1 cellular context compared by ENCODE assay signal in the genomic region with DNA sequence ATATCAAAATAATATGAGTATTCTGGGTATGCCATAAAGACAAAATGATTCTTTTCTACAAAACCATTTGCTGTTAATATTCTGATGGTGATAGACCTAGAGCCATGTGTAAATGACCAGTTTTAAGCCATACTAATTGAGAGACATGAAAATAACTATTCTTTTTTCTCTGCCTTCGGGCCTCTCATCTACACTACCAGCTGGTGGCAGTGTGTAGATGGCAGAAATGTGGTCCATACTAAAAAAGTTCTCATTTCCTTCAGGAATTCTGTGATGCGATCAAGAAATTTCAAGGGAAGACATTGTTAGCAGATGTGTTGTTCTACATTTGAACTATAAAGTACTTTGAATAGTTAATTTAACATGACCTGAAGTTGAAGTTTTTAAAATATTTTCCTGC.
TF ChIP-seq lines count a peak whose summit lies in the region.

No MANE protein-coding gene starts in this region.

TF ChIP-seq in WTC11, 78 proteins besides CTCF, POLR2A, EP300 and RAD21 (continued from another document):
- TF ChIP-seq ZNF263 (CRISPR knock-in tag; IDR thresholded peaks at IDR 0.05; ENCODE audit: low read depth) (no peak), TEAD1 (CRISPR knock-in tag; IDR thresholded peaks at IDR 0.05) (no peak), ZNF219 (CRISPR knock-in tag; IDR thresholded peaks at IDR 0.05; ENCODE audit: borderline replicate concordance) (no peak), GTF2I (CRISPR knock-in tag; conservative IDR thresholded peaks at IDR 0.05) (no peak), GABPB1 (CRISPR knock-in tag; IDR thresholded peaks at IDR 0.05) (no peak), FOXP1 (CRISPR knock-in tag; IDR thresholded peaks at IDR 0.05; ENCODE audit: borderline replicate concordance) (no peak), TP53 (CRISPR knock-in tag; IDR thresholded peaks at IDR 0.05) (no peak), MXD4 (CRISPR knock-in tag; IDR thresholded peaks at IDR 0.05; ENCODE audit: borderline replicate concordance) (no peak)
TF ChIP-seq in WTC11: peak in this region for 0.
